Comparison of ENCODE assay signal across 19 cellular contexts in genomic region chr22:44330188-44330726, GRCh38. TPM values are rescaled to one million over a fixed set of nuclear protein-coding genes. Genes with fewer than 3 reads are reported as not detected.
A peak's percentile ranks its signal among the peaks of the same experiment; 100 is the strongest.
DNase-seq lines count a peak whose midpoint lies in the region; ATAC-seq and TF ChIP-seq lines count a peak whose summit lies in the region.
"Had no signal": no experiment of that assay in that cellular context is flagged by ENCODE, and none has a peak within 500 bp of the region (broad histone marks: within the 10 kb centered on the region; RNA-seq: fewer than 3 reads in every experiment).

No MANE protein-coding gene starts in this region.

- intact Hi-C loops in left ventricle myocardium inferior (cut with micrococcal nuclease) = no loop called here
- intact Hi-C loops in cardiac septum (cut with DNase I) = loop anchor here (10.0 kb wide), 1 partner anchor 295 kb away; no protein-coding TSS in a partner anchor

- H3K9me3 Mint-ChIP-seq in chondrocyte (ENCODE audit: low read depth) = no peaks in the 10 kb centered on the region
- no peaks in the 10 kb centered on the region for H3K9me3 Mint-ChIP-seq in neural crest cell
- H3K9me3 Mint-ChIP-seq: CD4-positive, alpha-beta memory T cell had no signal

- no peak for ATAC-seq in GM21576 (IDR thresholded peaks at IDR 0.05; ENCODE audit: unreplicated experiment)
- ATAC-seq: gastroesophageal sphincter had no signal

- TF ChIP-seq CTCF in left ventricle myocardium inferior (IDR thresholded peaks at IDR 0.05; ENCODE audit: borderline replicate concordance) (no peak), chondrocyte (IDR thresholded peaks at IDR 0.05) (no peak), neural crest cell (conservative IDR thresholded peaks at IDR 0.05) (no peak)

- peaks cover 32% of the 10 kb centered on the region for H3K4me1 Mint-ChIP-seq in chondrocyte (ENCODE audit: low read depth)
- H3K4me1 Mint-ChIP-seq in neural crest cell = peaks cover 41% of the 10 kb centered on the region

- peaks cover 60% of the 10 kb centered on the region for H3K27me3 ChIP-seq in left ventricle myocardium inferior (ENCODE audit: low read depth)

- H3K27me3 Mint-ChIP-seq in chondrocyte (ENCODE audit: low read depth) = peaks cover 17% of the 10 kb centered on the region
- peaks cover 61% of the 10 kb centered on the region for H3K27me3 Mint-ChIP-seq in neural crest cell (ENCODE audit: low read depth)

- DNase-seq in left ventricle myocardium inferior (no peak), cardiac septum (ENCODE audit: low spot score) (no peak), chondrocyte (ENCODE audit: low spot score) (no peak), neural crest cell (ENCODE audit: low read depth, low spot score) (no peak), NCI-H2171 (lab: John Stamatoyannopoulos, UW) (no peak), NCI-H1105 treated with DMSO at 0.1 percent for 48 hours (lab: John Stamatoyannopoulos, UW) (no peak), RPMI8226 (no peak)
- DNase-seq: activated CD8-positive, alpha-beta memory T cell treated with anti-CD3 and anti-CD28 coated beads, Interleukin-2, amount 50 U/mL, for 4 hours; activated gamma-delta T cell treated with Interleukin-2 at 50 U/mL for 16 hours; aorta; CD4-positive, alpha-beta memory T cell; EL; NCI-H1930; T1000 had no signal

- no peak overlapping the region for H3K27ac ChIP-seq in left ventricle myocardium inferior (replicated peaks)
- H3K27ac ChIP-seq: epithelial cell of prostate, SK-N-MC had no signal

- peak overlapping the region; percentile 39 for H3K4me3 Mint-ChIP-seq in chondrocyte (ENCODE audit: unreplicated experiment)
- H3K4me3 Mint-ChIP-seq in neural crest cell = peak overlapping the region; percentile 77
- H3K4me3 Mint-ChIP-seq: activated CD4-positive, alpha-beta T cell treated with anti-CD3 and anti-CD28 coated beads for 36 hours had no signal

- H3K4me1 ChIP-seq in left ventricle myocardium inferior = peaks cover 29% of the 10 kb centered on the region

- no peaks in the 10 kb centered on the region for H3K36me3 ChIP-seq in left ventricle myocardium inferior
- H3K36me3 ChIP-seq: gastroesophageal sphincter had no signal

- H3K27ac Mint-ChIP-seq in chondrocyte (ENCODE audit: unreplicated experiment) = no peak overlapping the region
- H3K27ac Mint-ChIP-seq in neural crest cell (ENCODE audit: unreplicated experiment) = no peak overlapping the region
- H3K27ac Mint-ChIP-seq: activated CD4-positive, alpha-beta T cell treated with anti-CD3 and anti-CD28 coated beads for 36 hours had no signal

- no peaks in the 10 kb centered on the region for H3K36me3 Mint-ChIP-seq in chondrocyte (ENCODE audit: low read depth)
- H3K36me3 Mint-ChIP-seq in neural crest cell (ENCODE audit: low read depth) = no peaks in the 10 kb centered on the region
- H3K36me3 Mint-ChIP-seq: CD4-positive, alpha-beta memory T cell had no signal

- peak overlapping the region; percentile 58 for H3K4me3 ChIP-seq in left ventricle myocardium inferior

- no peaks in the 10 kb centered on the region for H3K9me3 ChIP-seq in left ventricle myocardium inferior (replicated peaks)
- H3K9me3 ChIP-seq: gastroesophageal sphincter had no signal

RNA-seq across cellular contexts. Expression of gene SHISAL1, which starts 17.5 kb away (rescaled TPM):
- total RNA-seq in left ventricle myocardium inferior (1.3 TPM), cardiac septum (0.70 TPM), chondrocyte (7.5 to 20.9 TPM (median 8.3 TPM) in 3 replicates), neural crest cell (4.2 and 4.3 TPM in 2 replicates)
- total RNA-seq: activated CD4-positive, alpha-beta T cell treated with anti-CD3 and anti-CD28 coated beads for 36 hours; CD4-positive, alpha-beta memory T cell had no signal
